8 cellular contexts compared by ENCODE assay signal in the genomic region with DNA sequence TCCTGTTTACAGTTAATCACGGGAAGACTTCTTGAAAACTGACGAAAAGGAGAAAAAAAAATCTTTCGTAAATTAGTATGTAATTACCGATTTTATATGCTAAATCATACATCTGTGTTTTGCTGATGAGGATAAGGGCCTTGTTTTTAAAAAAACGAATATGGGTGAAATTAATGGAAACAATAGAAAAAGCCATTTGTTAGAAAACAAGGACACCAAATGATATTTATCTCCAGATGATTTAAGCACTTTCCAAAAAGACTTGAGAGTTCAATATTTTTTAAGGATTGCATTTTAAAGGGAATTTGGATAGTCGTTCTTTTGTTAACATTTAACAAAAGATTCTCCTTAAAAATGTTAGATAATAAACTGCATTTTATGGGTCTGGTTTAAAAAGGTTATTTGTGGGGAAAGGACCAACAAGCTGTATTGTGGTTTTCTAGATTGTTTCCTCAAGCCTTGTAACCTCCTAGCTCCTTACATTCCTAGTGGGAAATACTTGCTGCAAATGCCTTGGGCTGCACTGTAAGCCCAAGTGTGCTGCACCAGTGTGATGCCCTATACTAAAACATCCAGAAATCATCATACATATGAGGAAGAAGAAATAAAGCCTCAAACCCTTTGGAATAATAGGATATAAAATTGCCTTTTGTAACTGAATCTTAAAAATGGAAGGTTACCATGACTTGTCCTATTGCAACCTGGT.
DNase-seq lines count a peak whose midpoint lies in the region; ATAC-seq and TF ChIP-seq lines count a peak whose summit lies in the region.

No MANE protein-coding gene starts in this region.

- peaks cover 28% of the 10 kb centered on the region for H3K4me1 ChIP-seq in OCI-LY1 (ENCODE audit: insufficient read depth, low read length, severe bottlenecking)
- peaks cover 17 to 18% of the 10 kb centered on the region in 2 donors for H3K4me1 ChIP-seq in duodenal mucosa (ENCODE audit: control insufficient read depth in 1 of 2, insufficient read depth in 2 of 2, low read length in 2 of 2)
- peaks cover 27% of the 10 kb centered on the region for H3K4me1 ChIP-seq in neuron (ENCODE audit: insufficient read depth, low read length)

- H3K9ac ChIP-seq in OCI-LY1 (ENCODE audit: low read length) (peak overlapping the region; percentile 99), duodenal mucosa (ENCODE audit: low read depth in 1 of 2, low read length in 2 of 2) (peak overlapping the region in 1 of 2 donors; percentile 78)

- no peak overlapping the region for H3K27ac ChIP-seq in OCI-LY1 (ENCODE audit: low read depth, low read length, poor library complexity, severe bottlenecking)
- H3K27ac ChIP-seq in duodenal mucosa (ENCODE audit: low read depth, low read length): no peak overlapping the region

- H3K9me2 ChIP-seq in OCI-LY1 (ENCODE audit: low read depth, low read length): no peaks in the 10 kb centered on the region

- H3K4me3 ChIP-seq in OCI-LY1 (ENCODE audit: low read depth, low read length, poor library complexity, severe bottlenecking) (peak overlapping the region; percentile 89), duodenal mucosa (ENCODE audit: low read depth in 1 of 2, low read length in 2 of 2) (peak overlapping the region; percentile 99), neuron (ENCODE audit: low read length) (peak overlapping the region; percentile 85)

- H3K9me3 ChIP-seq in OCI-LY1 (ENCODE audit: low read length): peaks cover 6% of the 10 kb centered on the region
- H3K9me3 ChIP-seq in duodenal mucosa (ENCODE audit: control insufficient read depth in 1 of 2, low read length in 2 of 2): no peaks in the 10 kb centered on the region
- no peaks in the 10 kb centered on the region for H3K9me3 ChIP-seq in neuron (ENCODE audit: low read length)

- peaks cover 22% of the 10 kb centered on the region for H3K79me2 ChIP-seq in OCI-LY1 (ENCODE audit: insufficient read depth, low read length)

- DNase-seq in NCI-H1694 treated with DMSO at 0.1 percent for 48 hours (lab: John Stamatoyannopoulos, UW): peak; percentile 16
- no peak for DNase-seq in NCI-H1694 (lab: John Stamatoyannopoulos, UW)
- no peak for DNase-seq in stimulated activated naive CD4-positive, alpha-beta T cell (lab: John Stamatoyannopoulos, UW)
- DNase-seq in NCI-H226: no peak

- no peaks in the 10 kb centered on the region for H3F3A ChIP-seq in OCI-LY1 (ENCODE audit: insufficient read depth, low read length)

- no peak for ATAC-seq in HG03571 (IDR thresholded peaks at IDR 0.05; ENCODE audit: unreplicated experiment)

- no peak for TF ChIP-seq CTCF in OCI-LY1 (IDR thresholded peaks at IDR 0.05; ENCODE audit: low read length)

- H3K27me3 ChIP-seq in OCI-LY1 (ENCODE audit: insufficient read depth, low read length) (no peaks in the 10 kb centered on the region), duodenal mucosa (ENCODE audit: control insufficient read depth in 1 of 2, insufficient read depth in 2 of 2, low read length in 2 of 2) (no peaks in the 10 kb centered on the region), neuron (ENCODE audit: insufficient read depth, low read length) (no peaks in the 10 kb centered on the region)

- H3K4me2 ChIP-seq in OCI-LY1 (ENCODE audit: low read length): peak overlapping the region; percentile 97

- H2AFZ ChIP-seq in OCI-LY1 (ENCODE audit: low read length) (peak overlapping the region; percentile 90), neuron (ENCODE audit: low read depth, low read length) (peak overlapping the region; percentile 84)

- H3K36me3 ChIP-seq in OCI-LY1 (ENCODE audit: insufficient read depth, low read length): peaks cover 22% of the 10 kb centered on the region
- H3K36me3 ChIP-seq in duodenal mucosa (ENCODE audit: control insufficient read depth in 1 of 2, insufficient read depth in 2 of 2, low read length in 2 of 2): no peaks in the 10 kb centered on the region
- peaks cover 8% of the 10 kb centered on the region for H3K36me3 ChIP-seq in neuron (ENCODE audit: insufficient read depth, low read length)

- H4K20me1 ChIP-seq in OCI-LY1 (ENCODE audit: insufficient read depth, low read length): no peaks in the 10 kb centered on the region
